Comparison of ENCODE assay signal across 11 cellular contexts in the genomic region with DNA sequence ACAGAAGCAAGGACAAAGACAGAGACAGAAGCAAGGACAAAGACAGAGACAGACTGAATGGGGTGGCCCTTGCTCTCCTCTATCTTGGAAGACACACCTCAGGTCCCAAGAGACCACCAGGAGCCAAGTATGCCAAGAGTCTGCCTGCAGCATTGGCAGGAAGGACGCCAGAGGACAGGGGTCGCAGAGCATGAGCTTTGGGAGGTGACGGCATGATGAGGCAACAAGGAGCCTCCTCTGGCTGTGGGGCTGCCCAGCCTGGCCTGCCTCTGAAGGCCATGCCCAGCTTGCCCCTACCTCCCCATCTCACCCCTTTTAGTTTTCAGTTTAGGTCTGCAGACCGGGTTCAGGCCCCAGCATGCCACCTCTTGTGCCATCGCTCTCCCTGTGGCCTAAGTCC. TPM values are rescaled to one million over a fixed set of nuclear protein-coding genes. Genes with fewer than 3 reads are reported as not detected.
DNase-seq lines count a peak whose midpoint lies in the region; ATAC-seq and TF ChIP-seq lines count a peak whose summit lies in the region.
"Had no signal": no experiment of that assay in that cellular context is flagged by ENCODE, and none has a peak within 500 bp of the region (broad histone marks: within the 10 kb centered on the region; RNA-seq: fewer than 3 reads in every experiment).

No MANE protein-coding gene starts in this region.

- H3K4me1 Mint-ChIP-seq in effector memory CD8-positive, alpha-beta T cell (ENCODE audit: low read depth in 2 of 2) = no peaks in the 10 kb centered on the region

- H4K8ac ChIP-seq in mesenchymal stem cell (ENCODE audit: low read length) = peak overlapping the region; percentile 98

- H3K27me3 Mint-ChIP-seq in effector memory CD8-positive, alpha-beta T cell = peaks cover 0 to 31% of the 10 kb centered on the region in 2 donors

- no peak for TF ChIP-seq CTCF in thoracic aorta (IDR thresholded peaks at IDR 0.05)

- H3K9me3 Mint-ChIP-seq in effector memory CD8-positive, alpha-beta T cell = no peaks in the 10 kb centered on the region

- H2BK12ac ChIP-seq in mesenchymal stem cell (ENCODE audit: low read length in 2 of 2) = peak overlapping the region; percentile 74 to 100

- H3K27ac Mint-ChIP-seq in effector memory CD8-positive, alpha-beta T cell = no peak overlapping the region

- no peaks in the 10 kb centered on the region for H3K36me3 Mint-ChIP-seq in effector memory CD8-positive, alpha-beta T cell (ENCODE audit: insufficient read depth)

- H3K23ac ChIP-seq in mesenchymal stem cell (ENCODE audit: low read length in 2 of 2) = peak overlapping the region in 1 of 2 experiments; percentile 27

- H3K4me3 Mint-ChIP-seq in effector memory CD8-positive, alpha-beta T cell = no peak overlapping the region

- no peak overlapping the region for H3K4me2 ChIP-seq in mesenchymal stem cell (ENCODE audit: low read length, poor library complexity, severe bottlenecking)

- H2BK15ac ChIP-seq in mesenchymal stem cell (ENCODE audit: low read depth, poor library complexity, severe bottlenecking) = peak overlapping the region; percentile 99

- peak overlapping the region; percentile 92 for H2BK5ac ChIP-seq in mesenchymal stem cell (ENCODE audit: low read depth, low read length, poor library complexity, severe bottlenecking)

- peak overlapping the region; percentile 76 to 99 for H3K4ac ChIP-seq in mesenchymal stem cell (ENCODE audit: low read depth in 1 of 2, low read length in 2 of 2)

- no peaks in the 10 kb centered on the region for H3K27me3 ChIP-seq in MG63
- H3K27me3 ChIP-seq in mesenchymal stem cell (ENCODE audit: control insufficient read depth in 1 of 2, insufficient read depth in 1 of 2, low read length in 2 of 2) = no peaks in the 10 kb centered on the region
- no peaks in the 10 kb centered on the region for H3K27me3 ChIP-seq in thoracic aorta (replicated peaks; ENCODE audit: insufficient read depth)

- peaks cover 75% of the 10 kb centered on the region for H3K4me1 ChIP-seq in mesenchymal stem cell (ENCODE audit: control insufficient read depth, insufficient read depth, low read depth, low read length)
- H3K4me1 ChIP-seq in thoracic aorta (ENCODE audit: control insufficient read depth in 1 of 2, low read depth in 2 of 2) = peaks cover 76 to 100% of the 10 kb centered on the region in 2 donors

- H3K27ac ChIP-seq in mesenchymal stem cell (ENCODE audit: low read length, poor library complexity, severe bottlenecking) (peak overlapping the region; percentile 99), thoracic aorta (peak overlapping the region; percentile 97)

- H3K36me3 ChIP-seq in MG63 (peaks cover 10% of the 10 kb centered on the region), mesenchymal stem cell (ENCODE audit: control insufficient read depth in 1 of 2, insufficient read depth in 2 of 2, low read depth in 1 of 2, low read length in 2 of 2) (peaks cover 34 to 86% of the 10 kb centered on the region in 2 experiments), thoracic aorta (peaks cover 30% of the 10 kb centered on the region)

- ATAC-seq in thoracic aorta (ENCODE audit: insufficient number of reproducible peaks, low FRiP score, low read depth) = no peak
- no peak for ATAC-seq in effector memory CD8-positive, alpha-beta T cell (replicated peaks)

- peak overlapping the region; percentile 100 for H4K91ac ChIP-seq in mesenchymal stem cell (ENCODE audit: low read length)

- no peak overlapping the region for H2AFZ ChIP-seq in mesenchymal stem cell (ENCODE audit: low read depth, low read length)

- peak overlapping the region; percentile 91 to 100 for H3K18ac ChIP-seq in mesenchymal stem cell (ENCODE audit: low read depth in 1 of 2, low read length in 2 of 2)

- H2AK5ac ChIP-seq in mesenchymal stem cell (ENCODE audit: low read length, severe bottlenecking) = peak overlapping the region; percentile 94

- 56% methylated on average over 5 of the region's 5 CpGs for WGBS in mesenchymal stem cell

- peak overlapping the region; percentile 82 for H3K9ac ChIP-seq in mesenchymal stem cell (ENCODE audit: low read length)

- H3K14ac ChIP-seq in mesenchymal stem cell (ENCODE audit: low read length in 2 of 2) = peak overlapping the region in 1 of 2 experiments; percentile 90

- H3K9me3 ChIP-seq in MG63 = no peaks in the 10 kb centered on the region
- no peaks in the 10 kb centered on the region for H3K9me3 ChIP-seq in mesenchymal stem cell (ENCODE audit: control insufficient read depth, low read length)
- H3K9me3 ChIP-seq in thoracic aorta = no peaks in the 10 kb centered on the region

- H3K79me1 ChIP-seq in mesenchymal stem cell (replicated peaks; ENCODE audit: low read length, poor library complexity, severe bottlenecking) = peaks cover 5% of the 10 kb centered on the region

- peak overlapping the region; percentile 99 for H2BK120ac ChIP-seq in mesenchymal stem cell (ENCODE audit: low read depth, low read length)

- H3K4me3 ChIP-seq in MG63 (no peak overlapping the region), mesenchymal stem cell (ENCODE audit: insufficient read depth in 1 of 2, low read depth in 1 of 2, low read length in 2 of 2) (peak overlapping the region in 1 of 2 experiments; percentile 56), thoracic aorta (peak overlapping the region; percentile 63)

- DNase-seq in MG63 (peak; percentile 64), dermis blood vessel endothelial cell (peak; percentile 17), mesenchymal stem cell (peak; percentile 59), thoracic aorta (ENCODE audit: low spot score) (no peak), cerebellum (ENCODE audit: low spot score) (no peak), NCI-H446 treated with DMSO at 0.1 percent for 48 hours (lab: John Stamatoyannopoulos, UW) (no peak), SKM-1 treated with dmso at 0.1 percent for 144 hours (lab: John Stamatoyannopoulos, UW; ENCODE audit: unreplicated experiment) (no peak)
- no peak for DNase-seq in effector memory CD8-positive, alpha-beta T cell
- DNase-seq: activated CD4-positive, alpha-beta T cell treated with anti-CD3 and anti-CD28 coated beads, Interleukin-2, amount 50 U/mL, for 1 hour; NCI-H2107 had no signal

RNA-seq across cellular contexts. Expression of a gene that starts 17.6 kb away (rescaled TPM):
- total RNA-seq in MG63 (2014; rRNA removed; shearing (Covaris generic); ENCODE audit: low replicate concordance) = 6.1 and 10.4 TPM in 2 replicates
- total RNA-seq in dermis blood vessel endothelial cell (9.9 and 17.0 TPM in 2 replicates), thoracic aorta (100 to 1,000 TPM; 362 to 421 TPM), cerebellum (37.9 TPM)
- polyA plus RNA-seq in mesenchymal stem cell (2013, experiment 1 of 2) = 203 TPM
- 211 TPM for polyA plus RNA-seq in mesenchymal stem cell (2013, experiment 2 of 2)

RNA-seq across cellular contexts. Expression of a gene that starts 28.6 kb away (rescaled TPM):
- 0.07 TPM in 1 of 2 replicates, not detected in the other for total RNA-seq in MG63 (2014; rRNA removed; shearing (Covaris generic); ENCODE audit: low replicate concordance)
- total RNA-seq in dermis blood vessel endothelial cell (not detected in 2 replicates), thoracic aorta (not detected), cerebellum (not detected)
- 0.08 TPM for polyA plus RNA-seq in mesenchymal stem cell (2013, experiment 1 of 2)
- polyA plus RNA-seq in mesenchymal stem cell (2013, experiment 2 of 2) = 0.03 TPM

RNA-seq across cellular contexts. Expression of a gene that starts 51.6 kb away (rescaled TPM):
- 0.26 TPM in 1 of 2 replicates, not detected in the other for total RNA-seq in MG63 (2014; rRNA removed; shearing (Covaris generic); ENCODE audit: low replicate concordance)
- not detected in 2 replicates for total RNA-seq in dermis blood vessel endothelial cell
- 0.06 TPM for polyA plus RNA-seq in mesenchymal stem cell (2013, experiment 1 of 2)
- 0.12 TPM for polyA plus RNA-seq in mesenchymal stem cell (2013, experiment 2 of 2)
- total RNA-seq in thoracic aorta = 10 to 100 TPM; 76.3 to 98.6 TPM
- total RNA-seq in cerebellum = 8.7 TPM

RNA-seq across cellular contexts. Expression of a gene that starts 51.9 kb away (rescaled TPM):
- not detected in 2 replicates for total RNA-seq in MG63 (2014; rRNA removed; shearing (Covaris generic); ENCODE audit: low replicate concordance)
- not detected in 2 replicates for total RNA-seq in dermis blood vessel endothelial cell
- not detected for polyA plus RNA-seq in mesenchymal stem cell (2013, experiment 1 of 2)
- not detected for polyA plus RNA-seq in mesenchymal stem cell (2013, experiment 2 of 2)
- not detected for total RNA-seq in thoracic aorta
- total RNA-seq in cerebellum = 5.9 TPM
- polyA plus RNA-seq: adipose tissue had no signal

Comparison
In these comparisons a context has a peak if more than half of its experiments do, and no peak if none do; other contexts are left out.
1. DNase-seq: peak in MG63 (single experiment), dermis blood vessel endothelial cell (single experiment) and mesenchymal stem cell (single experiment); none in thoracic aorta (single experiment), cerebellum (single experiment), NCI-H446 treated with DMSO at 0.1 percent for 48 hours (single experiment), SKM-1 treated with dmso at 0.1 percent for 144 hours (single experiment) and effector memory CD8-positive, alpha-beta T cell (0 of 3).